ENCODE assay signal across 8 cellular contexts in the genomic region with DNA sequence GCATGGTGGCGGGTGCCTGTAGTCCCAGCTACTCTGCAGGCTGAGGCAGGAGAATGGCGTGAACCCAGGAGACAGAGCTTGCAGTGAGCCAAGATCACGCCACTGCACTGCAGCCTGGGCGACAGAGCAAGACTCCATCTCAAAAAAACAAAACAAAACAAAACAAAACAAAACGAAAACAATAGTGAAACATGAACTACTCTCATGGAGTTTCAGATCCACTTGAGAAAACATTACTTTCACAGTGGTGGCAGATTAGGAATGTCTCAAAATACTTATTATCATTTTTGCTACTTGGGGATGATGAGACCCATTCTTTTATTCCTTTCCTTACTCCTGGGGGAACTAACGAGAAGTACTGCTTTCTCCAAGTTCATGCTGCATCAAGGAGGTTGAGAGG.
A peak's percentile ranks its signal among the peaks of the same experiment; 100 is the strongest.
ATAC-seq and TF ChIP-seq lines count a peak whose summit lies in the region.
"Not testable (repeated sequence)": the region's sequence is repeated elsewhere in the genome, so short reads cannot be mapped to it uniquely, and the experiment has no call there.

No MANE protein-coding gene starts in this region.

- H3K4me1 ChIP-seq in KMS-11 (ENCODE audit: low read depth, poor library complexity, severe bottlenecking): peaks cover 11% of the 10 kb centered on the region

- H3K4me2 ChIP-seq in KMS-11: peak overlapping the region; percentile 41

- not testable (repeated sequence) for TF ChIP-seq CTCF in KMS-11 (conservative IDR thresholded peaks at IDR 0.05; ENCODE audit: low read depth, low read length)

- H2AFZ ChIP-seq in KMS-11 (ENCODE audit: low read depth): peak overlapping the region; percentile 46

- H3K27me3 ChIP-seq in KMS-11 (ENCODE audit: insufficient read depth, low read depth): not testable (repeated sequence)

- not testable (repeated sequence) for H3K27ac ChIP-seq in KMS-11

- H3K4me3 ChIP-seq in KMS-11 (IDR thresholded peaks at IDR 0.05; ENCODE audit: insufficient read depth, low read depth, low read length): not testable (repeated sequence)

- not testable (repeated sequence) for H3K79me2 ChIP-seq in KMS-11 (ENCODE audit: insufficient read depth, low read depth)

- not testable (repeated sequence) for H3K36me3 ChIP-seq in KMS-11 (ENCODE audit: insufficient read depth)

- ATAC-seq in GM18502 (IDR thresholded peaks at IDR 0.05; ENCODE audit: poor library complexity, unreplicated experiment) (peak; percentile 76), GM18873 (IDR thresholded peaks at IDR 0.05; ENCODE audit: low FRiP score, unreplicated experiment) (peak; percentile 64), GM19467 (IDR thresholded peaks at IDR 0.05; ENCODE audit: unreplicated experiment) (peak; percentile 68), GM21576 (IDR thresholded peaks at IDR 0.05; ENCODE audit: unreplicated experiment) (peak; percentile 75), HG02798 (IDR thresholded peaks at IDR 0.05; ENCODE audit: poor library complexity, unreplicated experiment) (peak; percentile 77), HG03039 (IDR thresholded peaks at IDR 0.05; ENCODE audit: unreplicated experiment) (peak; percentile 66), HG03354 (IDR thresholded peaks at IDR 0.05; ENCODE audit: poor library complexity, severe bottlenecking, unreplicated experiment) (peak; percentile 74)

- H3K9ac ChIP-seq in KMS-11: not testable (repeated sequence)

- not testable (repeated sequence) for H4K20me1 ChIP-seq in KMS-11 (ENCODE audit: insufficient read depth)
